ENCODE assay signal across 23 cellular contexts in genomic region chr4:13262816-13263215, GRCh38.
"Had no signal": no experiment of that assay in that cellular context is flagged by ENCODE, and none has a peak within 500 bp of the region (broad histone marks: within the 10 kb centered on the region; RNA-seq: fewer than 3 reads in every experiment).

No MANE protein-coding gene starts in this region.

- ATAC-seq: activated CD4-positive, alpha-beta T cell treated with anti-CD3 and anti-CD28 coated beads for 36 hours; activated CD8-positive, alpha-beta T cell treated with anti-CD3 and anti-CD28 coated beads for 36 hours; activated T-cell treated with anti-CD3 and anti-CD28 coated beads, Interleukin-2, amount 50 U/mL, for 4 hours; activated T-helper 17 cell treated with anti-CD3 and anti-CD28 coated beads, Interleukin-2, amount 50 U/mL, for 72 hours; esophagus mucosa had no signal

- DNase-seq: activated CD4-positive, alpha-beta T cell treated with anti-CD3 and anti-CD28 coated beads for 36 hours; activated CD4-positive, alpha-beta T cell treated with anti-CD3 and anti-CD28 coated beads, Interleukin-2, amount 50 U/mL, for 1 hour; activated CD4-positive, alpha-beta T cell treated with anti-CD3 and anti-CD28 coated beads, Interleukin-2, amount 50 U/mL, for 48 hours; activated CD4-positive, CD25-positive, alpha-beta regulatory T cell; activated CD4-positive, CD25-positive, alpha-beta regulatory T cell treated with anti-CD3 and anti-CD28 coated beads, Interleukin-2, amount 50 U/mL, for 72 hours; activated CD8-positive, alpha-beta memory T cell treated with anti-CD3 and anti-CD28 coated beads for 24 hours; activated CD8-positive, alpha-beta T cell treated with anti-CD3 and anti-CD28 coated beads for 36 hours; activated effector memory CD4-positive, alpha-beta T cell treated with Interleukin-2 at 50 U/mL for 16 hours; activated gamma-delta T cell treated with Interleukin-2 at 50 U/mL for 16 hours; activated naive CD4-positive, alpha-beta T cell treated with anti-CD3 and anti-CD28 coated beads, Interleukin-2, amount 50 U/mL, for 16 hours; activated naive CD4-positive, alpha-beta T cell treated with Interleukin-2 at 50 U/mL for 16 hours; activated T-cell treated with anti-CD3 and anti-CD28 coated beads, Interleukin-2, amount 50 U/mL, for 4 hours; amniotic stem cell; anterior cingulate cortex; brain microvascular endothelial cell; dorsolateral prefrontal cortex; effector memory CD4-positive, alpha-beta T cell; endodermal cell; foreskin fibroblast; head of caudate nucleus; T-helper 2 cell had no signal
